ENCODE assay signal across 10 cellular contexts in the genomic region with DNA sequence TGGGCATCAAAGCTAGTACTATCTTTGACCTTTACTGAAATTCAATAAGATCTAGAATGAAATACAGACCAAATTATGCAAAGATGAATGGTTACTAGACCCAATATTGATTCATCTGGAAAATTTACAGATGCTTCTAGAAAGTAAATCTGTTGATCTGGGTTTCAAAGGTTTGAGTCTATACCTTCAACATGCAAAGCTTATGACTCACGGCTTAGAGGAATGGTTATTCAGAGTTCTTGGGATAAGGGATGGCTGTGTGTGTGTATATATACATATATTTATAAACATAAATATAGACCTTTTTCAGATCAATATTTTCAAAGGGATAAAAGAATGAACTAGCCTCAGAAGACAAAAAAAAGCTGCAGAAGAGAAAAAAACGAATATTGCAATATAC. TPM values are rescaled to one million over a fixed set of nuclear protein-coding genes. Genes with fewer than 3 reads are reported as not detected.
A peak's percentile ranks its signal among the peaks of the same experiment; 100 is the strongest.
DNase-seq lines count a peak whose midpoint lies in the region; ATAC-seq, FAIRE-seq and TF ChIP-seq lines count a peak whose summit lies in the region.
"Had no signal": no experiment of that assay in that cellular context is flagged by ENCODE, and none has a peak within 500 bp of the region (broad histone marks: within the 10 kb centered on the region; RNA-seq: fewer than 3 reads in every experiment).

No MANE protein-coding gene starts in this region.

- H3K36me3 ChIP-seq in kidney (ENCODE audit: control insufficient read depth in 1 of 2, insufficient read depth in 2 of 2, low read length in 2 of 2) (no peaks in the 10 kb centered on the region), upper lobe of left lung (no peaks in the 10 kb centered on the region)

- TF ChIP-seq CTCF in kidney (IDR thresholded peaks at IDR 0.05; ENCODE audit: borderline replicate concordance, extremely low read depth, insufficient read depth) = no peak
- TF ChIP-seq CTCF in upper lobe of left lung (IDR thresholded peaks at IDR 0.05) = no peak
- TF ChIP-seq CTCF in GM20000 (IDR thresholded peaks at IDR 0.05; ENCODE audit: extremely low read depth, missing control alignments) = no peak

- H3K9me3 Mint-ChIP-seq in activated naive CD4-positive, alpha-beta T cell treated with anti-CD3 and anti-CD28 coated beads, Interleukin-2, amount 50 U/mL, for 24 hours = no peaks in the 10 kb centered on the region
- H3K9me3 Mint-ChIP-seq in activated naive CD8-positive, alpha-beta T cell treated with anti-CD3 and anti-CD28 coated beads for 36 hours = no peaks in the 10 kb centered on the region

- WGBS in upper lobe of left lung, 2 donors = 50 to 57% methylated on average over 2 of the region's 2 CpGs

- no peak overlapping the region for H3K27ac Mint-ChIP-seq in activated naive CD4-positive, alpha-beta T cell treated with anti-CD3 and anti-CD28 coated beads, Interleukin-2, amount 50 U/mL, for 24 hours
- no peak overlapping the region for H3K27ac Mint-ChIP-seq in activated naive CD8-positive, alpha-beta T cell treated with anti-CD3 and anti-CD28 coated beads for 36 hours

- no peak for TF ChIP-seq POLR2A in upper lobe of left lung (IDR thresholded peaks at IDR 0.05)

- H3K9me3 ChIP-seq in kidney (ENCODE audit: control insufficient read depth in 1 of 2, low read length in 2 of 2) (no peaks in the 10 kb centered on the region), upper lobe of left lung (no peaks in the 10 kb centered on the region)

- H3K4me1 ChIP-seq in kidney (ENCODE audit: control insufficient read depth in 1 of 2, insufficient read depth in 1 of 2, low read depth in 1 of 2, low read length in 2 of 2) (peaks cover 7 to 9% of the 10 kb centered on the region in 2 donors), upper lobe of left lung (peaks cover 16 to 22% (median 19%) of the 10 kb centered on the region in 4 donors)

- no peak for FAIRE-seq in kidney (lab: Jason Lieb, UNC)

- no peak for ATAC-seq in upper lobe of left lung (ENCODE audit: low FRiP score in 2 of 2)

- no peak for TF ChIP-seq EP300 in upper lobe of left lung (IDR thresholded peaks at IDR 0.05)

- no peak overlapping the region for H3K9ac ChIP-seq in kidney (ENCODE audit: low read length in 2 of 2)

- H3K4me1 Mint-ChIP-seq in activated naive CD4-positive, alpha-beta T cell treated with anti-CD3 and anti-CD28 coated beads, Interleukin-2, amount 50 U/mL, for 24 hours = peaks cover 53% of the 10 kb centered on the region
- H3K4me1 Mint-ChIP-seq in activated naive CD8-positive, alpha-beta T cell treated with anti-CD3 and anti-CD28 coated beads for 36 hours = peaks cover 35% of the 10 kb centered on the region

- no peaks in the 10 kb centered on the region for H3K27me3 Mint-ChIP-seq in activated naive CD4-positive, alpha-beta T cell treated with anti-CD3 and anti-CD28 coated beads, Interleukin-2, amount 50 U/mL, for 24 hours
- no peaks in the 10 kb centered on the region for H3K27me3 Mint-ChIP-seq in activated naive CD8-positive, alpha-beta T cell treated with anti-CD3 and anti-CD28 coated beads for 36 hours

- H3K27ac ChIP-seq in kidney (ENCODE audit: low read depth in 2 of 2, low read length in 2 of 2) (no peak overlapping the region), upper lobe of left lung (no peak overlapping the region)

- intact Hi-C loops in kidney (cut with DNase I) = no loop called here

- H3K36me3 Mint-ChIP-seq in activated naive CD4-positive, alpha-beta T cell treated with anti-CD3 and anti-CD28 coated beads, Interleukin-2, amount 50 U/mL, for 24 hours = peaks cover 3% of the 10 kb centered on the region
- peaks cover 6% of the 10 kb centered on the region for H3K36me3 Mint-ChIP-seq in activated naive CD8-positive, alpha-beta T cell treated with anti-CD3 and anti-CD28 coated beads for 36 hours

- H3K4me3 ChIP-seq in kidney (ENCODE audit: low read length in 2 of 2) = peak overlapping the region; percentile 95 to 99
- H3K4me3 ChIP-seq in upper lobe of left lung = peak overlapping the region in 3 of 4 donors; percentile 69 to 92 (median 70)

- H3K4me3 Mint-ChIP-seq in activated naive CD4-positive, alpha-beta T cell treated with anti-CD3 and anti-CD28 coated beads, Interleukin-2, amount 50 U/mL, for 24 hours = peak overlapping the region; percentile 93
- peak overlapping the region; percentile 93 for H3K4me3 Mint-ChIP-seq in activated naive CD8-positive, alpha-beta T cell treated with anti-CD3 and anti-CD28 coated beads for 36 hours

- no peak for DNase-seq in activated naive CD4-positive, alpha-beta T cell (lab: John Stamatoyannopoulos, UW)
- no peak for DNase-seq in activated naive CD8-positive, alpha-beta T cell treated with anti-CD3 and anti-CD28 coated beads for 36 hours
- DNase-seq in kidney (no peak), upper lobe of left lung (no peak), GM20000 (ENCODE audit: low spot score) (no peak), COR-L47 (lab: John Stamatoyannopoulos, UW) (no peak), cerebellar cortex (ENCODE audit: low spot score) (no peak)
- DNase-seq: activated gamma-delta T cell, nucleus accumbens had no signal

- H3K27me3 ChIP-seq in upper lobe of left lung = no peaks in the 10 kb centered on the region

RNA-seq across cellular contexts. Expression of gene SPTY2D1, which starts 1.3 kb away (rescaled TPM):
- total RNA-seq in activated naive CD8-positive, alpha-beta T cell treated with anti-CD3 and anti-CD28 coated beads for 36 hours = 10 to 100 TPM; 23.3 to 23.4 TPM
- total RNA-seq in kidney (21.9 TPM), upper lobe of left lung (10 to 100 TPM in 5 of 6 donors, 1 to 10 TPM in 1; 10.0 to 25.5 (median 18.6) TPM)
- polyA plus RNA-seq in kidney (ENCODE audit: insufficient read depth, low read depth, low replicate concordance) = 4.8 TPM

RNA-seq across cellular contexts. Expression of gene MISFA, which starts 33.3 kb away (rescaled TPM):
- 1 to 10 TPM in 1 of 2 experiments, under 1 TPM in 1; 0.54 to 1.4 TPM for total RNA-seq in activated naive CD8-positive, alpha-beta T cell treated with anti-CD3 and anti-CD28 coated beads for 36 hours
- total RNA-seq in kidney (3.6 TPM), upper lobe of left lung (1 to 10 TPM in 3 of 6 donors, under 1 TPM in 1, not detected in 2; 0.76 to 6.0 (median 1.8) TPM)
- 6.6 TPM for polyA plus RNA-seq in kidney (ENCODE audit: insufficient read depth, low read depth, low replicate concordance)

RNA-seq across cellular contexts. Expression of gene UEVLD, which starts 44.3 kb away (rescaled TPM):
- 10 to 100 TPM; 15.4 to 15.7 TPM for total RNA-seq in activated naive CD8-positive, alpha-beta T cell treated with anti-CD3 and anti-CD28 coated beads for 36 hours
- total RNA-seq in kidney (23.1 TPM), upper lobe of left lung (10 to 100 TPM; 10.3 to 26.0 (median 19.1) TPM)
- polyA plus RNA-seq in kidney (ENCODE audit: insufficient read depth, low read depth, low replicate concordance) = 8.0 TPM
